16 cellular contexts compared by ENCODE assay signal in the genomic region with DNA sequence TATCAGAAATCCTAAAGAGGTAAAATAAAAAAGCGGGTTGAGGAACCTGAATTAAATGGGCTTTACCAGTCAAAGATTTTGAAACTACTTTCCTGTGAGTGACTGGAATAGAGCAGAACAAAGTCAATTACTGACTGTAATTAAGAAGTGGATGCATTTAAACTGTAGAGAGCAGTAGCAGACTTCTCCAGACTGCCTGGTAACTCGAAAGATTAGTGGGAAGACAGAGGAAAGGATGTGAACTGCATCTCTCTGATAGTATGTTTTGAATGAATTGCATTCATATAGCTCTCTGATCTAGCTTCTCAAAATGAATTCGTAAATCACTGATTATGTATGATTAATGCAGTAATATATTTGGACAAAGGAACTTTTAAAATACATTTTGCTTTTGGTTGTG.
DNase-seq lines count a peak whose midpoint lies in the region; ATAC-seq and TF ChIP-seq lines count a peak whose summit lies in the region.
"Had no signal": no experiment of that assay in that cellular context is flagged by ENCODE, and none has a peak within 500 bp of the region (broad histone marks: within the 10 kb centered on the region; RNA-seq: fewer than 3 reads in every experiment).

No MANE protein-coding gene starts in this region.

- H3K27ac Mint-ChIP-seq in type B pancreatic cell: no peak overlapping the region
- H3K27ac Mint-ChIP-seq: B cell; T-helper 1 cell treated with Interleukin-12 subunit alpha and Interleukin-12 subunit beta and Interleukin-4 antibody, amounts not matched to agents 30 μg/mL and 1 μg/mL, for 36 hours had no signal

- no peaks in the 10 kb centered on the region for H3K4me1 Mint-ChIP-seq in type B pancreatic cell (ENCODE audit: unreplicated experiment)

- H3K4me3 ChIP-seq in right atrium auricular region (no peak overlapping the region), WERI-Rb-1 (ENCODE audit: low read depth, low read length) (no peak overlapping the region)
- H3K4me3 ChIP-seq: vagina had no signal

- H3K4me1 ChIP-seq in right atrium auricular region: no peaks in the 10 kb centered on the region
- H3K4me1 ChIP-seq: vagina had no signal

- TF ChIP-seq CTCF in right atrium auricular region (IDR thresholded peaks at IDR 0.05) (peak in 1 of 2 donors; percentile 43), WERI-Rb-1 (IDR thresholded peaks at IDR 0.05; ENCODE audit: low read depth, low read length) (0 out of 2 replicates have a peak, but pooled peaks have one; percentile 12), type B pancreatic cell (conservative IDR thresholded peaks at IDR 0.05) (peak; percentile 31)

- H3K9me3 ChIP-seq in right atrium auricular region (no peaks in the 10 kb centered on the region), WERI-Rb-1 (ENCODE audit: severe bottlenecking) (no peaks in the 10 kb centered on the region)
- H3K9me3 ChIP-seq: vagina had no signal

- ATAC-seq in Right ventricle myocardium inferior: peak; percentile 71
- ATAC-seq in left cardiac atrium: peak; percentile 43 to 68
- ATAC-seq: naive thymus-derived CD4-positive, alpha-beta T cell had no signal

- no peaks in the 10 kb centered on the region for H3K36me3 Mint-ChIP-seq in type B pancreatic cell

- H3K27me3 ChIP-seq in right atrium auricular region (no peaks in the 10 kb centered on the region), WERI-Rb-1 (ENCODE audit: insufficient read depth, low read depth, severe bottlenecking) (no peaks in the 10 kb centered on the region)
- H3K27me3 ChIP-seq: vagina had no signal

- no peak overlapping the region for H3K27ac ChIP-seq in right atrium auricular region
- H3K27ac ChIP-seq in WERI-Rb-1: no peak overlapping the region
- H3K27ac ChIP-seq: vagina had no signal

- H3K36me3 ChIP-seq in right atrium auricular region: no peaks in the 10 kb centered on the region
- H3K36me3 ChIP-seq in WERI-Rb-1: no peaks in the 10 kb centered on the region
- H3K36me3 ChIP-seq: vagina had no signal

- H3K9me3 Mint-ChIP-seq in type B pancreatic cell: no peaks in the 10 kb centered on the region
- H3K9me3 Mint-ChIP-seq: naive thymus-derived CD4-positive, alpha-beta T cell; T-helper 1 cell treated with Interleukin-12 subunit alpha and Interleukin-12 subunit beta and Interleukin-4 antibody, amounts not matched to agents 30 μg/mL and 1 μg/mL, for 36 hours had no signal

- no peak overlapping the region for H3K4me3 Mint-ChIP-seq in type B pancreatic cell
- H3K4me3 Mint-ChIP-seq: B cell; naive thymus-derived CD4-positive, alpha-beta T cell; T-helper 1 cell treated with Interleukin-12 subunit alpha and Interleukin-12 subunit beta and Interleukin-4 antibody, amounts not matched to agents 30 μg/mL and 1 μg/mL, for 36 hours had no signal

- DNase-seq in Right ventricle myocardium inferior (ENCODE audit: missing footprints) (no peak), right atrium auricular region (ENCODE audit: low spot score) (no peak), WERI-Rb-1 (no peak), left cardiac atrium (no peak), type B pancreatic cell (ENCODE audit: extremely low spot score, unreplicated experiment) (no peak), DMS53 treated with DMSO at 0.1 percent for 48 hours (lab: John Stamatoyannopoulos, UW; ENCODE audit: unreplicated experiment) (no peak), occipital lobe (lab: John Stamatoyannopoulos, UW) (no peak), GM19238 (ENCODE audit: insufficient read length, low spot score) (no peak)
- DNase-seq: effector CD8-positive, alpha-beta T cell; GDM1; naive thymus-derived CD4-positive, alpha-beta T cell; NCI-H1417 treated with DMSO at 0.1 percent for 48 hours; stimulated activated CD8-positive, alpha-beta memory T cell treated with anti-CD3 and anti-CD28 coated beads, Interleukin-4, amount 100 ng/mL, for 48 hours had no signal

- intact Hi-C loops in Right ventricle myocardium inferior (cut with DNase I) (loop anchor here (5.0 to 10.0 kb wide), 3 partner anchors 49 to 1082 kb away; no protein-coding TSS in a partner anchor), left cardiac atrium (cut with DNase I) (no loop called here)

- H3K27me3 Mint-ChIP-seq in type B pancreatic cell: no peaks in the 10 kb centered on the region
- H3K27me3 Mint-ChIP-seq: B cell; naive thymus-derived CD4-positive, alpha-beta T cell had no signal
